ENCODE assay signal across 8 cellular contexts in genomic region chr2:217331577-217332139, GRCh38.
A peak's percentile ranks its signal among the peaks of the same experiment; 100 is the strongest.
DNase-seq lines count a peak whose midpoint lies in the region; ATAC-seq and TF ChIP-seq lines count a peak whose summit lies in the region.
"Had no signal": no experiment of that assay in that cellular context is flagged by ENCODE, and none has a peak within 500 bp of the region (broad histone marks: within the 10 kb centered on the region; RNA-seq: fewer than 3 reads in every experiment).

No MANE protein-coding gene starts in this region.

- H3K27me3 ChIP-seq in HUES64 (ENCODE audit: insufficient read depth, low read length) (no peaks in the 10 kb centered on the region), right lobe of liver (no peaks in the 10 kb centered on the region), upper lobe of right lung (no peaks in the 10 kb centered on the region)
- no peaks in the 10 kb centered on the region for H3K27me3 ChIP-seq in naive thymus-derived CD4-positive, alpha-beta T cell (ENCODE audit: control insufficient read depth in 2 of 2, insufficient read depth in 2 of 2, low read length in 2 of 2)

- H3K4me3 ChIP-seq in HUES64 (ENCODE audit: low read length) (no peak overlapping the region), right lobe of liver (no peak overlapping the region), upper lobe of right lung (no peak overlapping the region)
- H3K4me3 ChIP-seq in naive thymus-derived CD4-positive, alpha-beta T cell (ENCODE audit: low read length): no peak overlapping the region

- H3K27ac Mint-ChIP-seq in naive thymus-derived CD4-positive, alpha-beta T cell: no peak overlapping the region

- no peak overlapping the region for H3K4me3 Mint-ChIP-seq in naive thymus-derived CD4-positive, alpha-beta T cell

- TF ChIP-seq POLR2A in right lobe of liver (IDR thresholded peaks at IDR 0.05): no peak

- H3K4me1 Mint-ChIP-seq in naive thymus-derived CD4-positive, alpha-beta T cell: no peaks in the 10 kb centered on the region

- peak; percentile 2 for DNase-seq in dermis blood vessel endothelial cell
- peak in 1 of 3 donors; percentile 28 for DNase-seq in right lobe of liver
- no peak for DNase-seq in upper lobe of right lung
- DNase-seq in activated CD4-positive, CD25-positive, alpha-beta regulatory T cell treated with anti-CD3 and anti-CD28 coated beads, Interleukin-2, amount 50 U/mL, for 72 hours: no peak
- DNase-seq in naive thymus-derived CD4-positive, alpha-beta T cell: no peak
- no peak for DNase-seq in NCI-H69 (lab: John Stamatoyannopoulos, UW)

- CTCF ChIA-PET in naive thymus-derived CD4-positive, alpha-beta T cell (lab: Charles Lee): no interaction called here

- POLR2A ChIA-PET in naive thymus-derived CD4-positive, alpha-beta T cell (lab: Charles Lee): interaction anchor here (0.6 kb wide), 1 partner anchor 12 kb away, joined by 3 read pairs; no protein-coding TSS in a partner anchor

- H3K27me3 Mint-ChIP-seq in naive thymus-derived CD4-positive, alpha-beta T cell: peaks cover 0 to 6% (median 0%) of the 10 kb centered on the region in 5 donors

- TF ChIP-seq CTCF in right lobe of liver (IDR thresholded peaks at IDR 0.05) (no peak), upper lobe of right lung (IDR thresholded peaks at IDR 0.05) (no peak)

- H3K36me3 ChIP-seq in HUES64 (ENCODE audit: insufficient read depth, low read length) (no peaks in the 10 kb centered on the region), right lobe of liver (no peaks in the 10 kb centered on the region), upper lobe of right lung (no peaks in the 10 kb centered on the region)
- H3K36me3 ChIP-seq in naive thymus-derived CD4-positive, alpha-beta T cell (ENCODE audit: control insufficient read depth in 2 of 3, insufficient read depth in 3 of 3, low read length in 3 of 3): no peaks in the 10 kb centered on the region

- no peak overlapping the region for H3K27ac ChIP-seq in HUES64 (ENCODE audit: low read depth, low read length)
- H3K27ac ChIP-seq in right lobe of liver: no peak overlapping the region
- no peak overlapping the region for H3K27ac ChIP-seq in upper lobe of right lung
- H3K27ac ChIP-seq in naive thymus-derived CD4-positive, alpha-beta T cell (ENCODE audit: low read depth, low read length): no peak overlapping the region
- H3K27ac ChIP-seq: HL-60 had no signal

- ATAC-seq in right lobe of liver: peak; percentile 61 to 99 (median 91)
- peak; percentile 94 for ATAC-seq in upper lobe of right lung
- no peak for ATAC-seq in naive thymus-derived CD4-positive, alpha-beta T cell

- H3K4me1 ChIP-seq in HUES64 (ENCODE audit: insufficient read depth, low read length) (peaks cover 24% of the 10 kb centered on the region), right lobe of liver (peaks cover 0 to 4% (median 0%) of the 10 kb centered on the region in 4 donors), upper lobe of right lung (peaks cover 8% of the 10 kb centered on the region)
- H3K4me1 ChIP-seq in naive thymus-derived CD4-positive, alpha-beta T cell (ENCODE audit: control insufficient read depth in 2 of 2, insufficient read depth in 2 of 2, low read length in 2 of 2): no peaks in the 10 kb centered on the region

- no peaks in the 10 kb centered on the region for H3K9me3 ChIP-seq in HUES64 (ENCODE audit: insufficient read depth, low read depth, low read length)
- H3K9me3 ChIP-seq in right lobe of liver: no peaks in the 10 kb centered on the region
- H3K9me3 ChIP-seq in upper lobe of right lung: no peaks in the 10 kb centered on the region
- no peaks in the 10 kb centered on the region for H3K9me3 ChIP-seq in naive thymus-derived CD4-positive, alpha-beta T cell (ENCODE audit: control insufficient read depth in 2 of 3, low read length in 3 of 3)

- H3K36me3 Mint-ChIP-seq in naive thymus-derived CD4-positive, alpha-beta T cell: peaks cover 0 to 7% (median 5%) of the 10 kb centered on the region in 5 donors

- 64% methylated on average over 1 of the region's 1 CpG for WGBS in HUES64
- WGBS in right lobe of liver (ENCODE audit: insufficient coverage, low coverage, low lambda C conversion rate, missing lambda C conversion rate): 13% methylated on average over 1 of the region's 1 CpG

- H3K9me3 Mint-ChIP-seq in naive thymus-derived CD4-positive, alpha-beta T cell: no peaks in the 10 kb centered on the region

- peak overlapping the region; percentile 33; the same call in 1 of the 2 replicates for H3K9ac ChIP-seq in HUES64 (ENCODE audit: low read depth, low read length)

- intact Hi-C loops in right lobe of liver (cut with DNase I): no loop called here
- intact Hi-C loops in upper lobe of right lung (cut with DNase I): no loop called here
- intact Hi-C loops in naive thymus-derived CD4-positive, alpha-beta T cell (cut with micrococcal nuclease): no loop called here
